In genomic region chrX:85111347-85111746, GRCh38 we compare ENCODE assay signal across 9 cellular contexts.
DNase-seq lines count a peak whose midpoint lies in the region; ATAC-seq, FAIRE-seq and TF ChIP-seq lines count a peak whose summit lies in the region.
"Had no signal": no experiment of that assay in that cellular context is flagged by ENCODE, and none has a peak within 500 bp of the region (broad histone marks: within the 10 kb centered on the region; RNA-seq: fewer than 3 reads in every experiment).

No MANE protein-coding gene starts in this region.

- no peaks in the 10 kb centered on the region for H3K36me3 ChIP-seq in gastroesophageal sphincter

- FAIRE-seq in A204.1 (lab: Jason Lieb, UNC): peak; percentile 97

- no peak overlapping the region for H3K4me3 ChIP-seq in gastroesophageal sphincter

- no peak for TF ChIP-seq POLR2A in gastroesophageal sphincter (IDR thresholded peaks at IDR 0.05)

- ATAC-seq in gastroesophageal sphincter (no peak), GM21381 (IDR thresholded peaks at IDR 0.05; ENCODE audit: unreplicated experiment) (no peak), GM19463 (IDR thresholded peaks at IDR 0.05; ENCODE audit: unreplicated experiment) (no peak)

- POLR2A ChIA-PET in RWPE1 (lab: Yijun Ruan, JAX; ENCODE audit: low non-redundant PET): no interaction called here

- no peaks in the 10 kb centered on the region for H3K27me3 ChIP-seq in gastroesophageal sphincter

- peak; percentile 1 for DNase-seq in GM10266 (ENCODE audit: extremely low spot score)
- no peak for DNase-seq in RWPE1 (ENCODE audit: low spot score)
- DNase-seq in iPS-NIHi11 (ENCODE audit: low spot score): no peak
- no peak for DNase-seq in NCI-H774 (lab: John Stamatoyannopoulos, UW)
- DNase-seq: activated B cell treated with CpG ODN at 0.5 μM for 24 hours had no signal

- H3K27ac ChIP-seq in RWPE1 (no peak overlapping the region), gastroesophageal sphincter (no peak overlapping the region)

- TF ChIP-seq EP300 in gastroesophageal sphincter (IDR thresholded peaks at IDR 0.05): no peak

- 31 to 43% methylated on average over 2 of the region's 2 CpGs for WGBS in gastroesophageal sphincter (ENCODE audit: low coverage in 1 of 2), 2 donors

- no peaks in the 10 kb centered on the region for H3K4me1 ChIP-seq in gastroesophageal sphincter

- TF ChIP-seq CTCF in GM10266 (IDR thresholded peaks at IDR 0.05; ENCODE audit: control insufficient read depth, insufficient read depth, low read depth, missing control alignments): peak; percentile 43
- peak; percentile 63 for TF ChIP-seq CTCF in RWPE1 (conservative IDR thresholded peaks at IDR 0.05; ENCODE audit: low read depth)
- peak; percentile 21 to 57 (median 27) for TF ChIP-seq CTCF in gastroesophageal sphincter (IDR thresholded peaks at IDR 0.05)

- no peaks in the 10 kb centered on the region for H3K9me3 ChIP-seq in gastroesophageal sphincter

- CTCF ChIA-PET in RWPE1 (lab: Yijun Ruan, JAX): interaction anchor here (0.5 to 1.1 kb wide), 5 partner anchors 133 to 676 kb away, joined by 3 to 8 read pairs (median 3); no protein-coding TSS in a partner anchor
